ENCODE assay signal across 20 cellular contexts in genomic region chr2:232859385-232859916, GRCh38. TPM values are rescaled to one million over a fixed set of nuclear protein-coding genes. Genes with fewer than 3 reads are reported as not detected.
DNase-seq lines count a peak whose midpoint lies in the region; ATAC-seq, FAIRE-seq and TF ChIP-seq lines count a peak whose summit lies in the region.
"Had no signal": no experiment of that assay in that cellular context is flagged by ENCODE, and none has a peak within 500 bp of the region (broad histone marks: within the 10 kb centered on the region; RNA-seq: fewer than 3 reads in every experiment).

No MANE protein-coding gene starts in this region.

- peaks cover 3% of the 10 kb centered on the region; the same call in 1 of the 2 replicates for H3K4me1 ChIP-seq in IMR-90 (ENCODE audit: control insufficient read depth, insufficient read depth, low read length)
- H3K4me1 ChIP-seq in mesenchymal stem cell (ENCODE audit: control insufficient read depth, insufficient read depth, low read depth, low read length), result peaks cover 25% of the 10 kb centered on the region
- peaks cover 7% of the 10 kb centered on the region for H3K4me1 ChIP-seq in osteoblast (ENCODE audit: insufficient read depth, low read length)
- H3K4me1 ChIP-seq in heart right ventricle, result no peaks in the 10 kb centered on the region
- H3K4me1 ChIP-seq in A673 (ENCODE audit: insufficient read depth, low read length, poor library complexity, severe bottlenecking), result no peaks in the 10 kb centered on the region

- H2BK15ac ChIP-seq in IMR-90 (ENCODE audit: low read depth, low read length) (no peak overlapping the region), mesenchymal stem cell (ENCODE audit: low read depth, poor library complexity, severe bottlenecking) (no peak overlapping the region)

- no peak overlapping the region for H3K56ac ChIP-seq in IMR-90 (ENCODE audit: extremely low read depth, insufficient read depth, low read length)

- H4K5ac ChIP-seq in IMR-90 (ENCODE audit: low read depth, low read length), result no peak overlapping the region

- H3K4me3 ChIP-seq in IMR-90 (ENCODE audit: insufficient read depth, low read depth, low read length) (no peak overlapping the region), bronchial epithelial cell (ENCODE audit: low read depth, low read length) (no peak overlapping the region), mesenchymal stem cell (ENCODE audit: insufficient read depth in 1 of 2, low read depth in 1 of 2, low read length in 2 of 2) (no peak overlapping the region), osteoblast (ENCODE audit: insufficient read depth, low read length) (no peak overlapping the region), heart right ventricle (no peak overlapping the region), A673 (ENCODE audit: low read depth, low read length, poor library complexity, severe bottlenecking) (no peak overlapping the region)
- H3K4me3 ChIP-seq: GM23338, K562 had no signal

- no peaks in the 10 kb centered on the region for H3K9me3 Mint-ChIP-seq in stimulated activated memory B cell treated with anti-CD40 and anti-IgM and Interleukin-4, amounts not matched to agents 10 μg/mL and 1 μg/mL and 100 μg/mL, for 72 hours
- H3K9me3 Mint-ChIP-seq: CD8-positive, alpha-beta memory T cell; GM23338 had no signal

- no peak for TF ChIP-seq RAD21 in IMR-90 (IDR thresholded peaks at IDR 0.05; ENCODE audit: low read length)

- no peak overlapping the region for H3K4me3 Mint-ChIP-seq in stimulated activated memory B cell treated with anti-CD40 and anti-IgM and Interleukin-4, amounts not matched to agents 10 μg/mL and 1 μg/mL and 100 μg/mL, for 72 hours
- H3K4me3 Mint-ChIP-seq: CD8-positive, alpha-beta memory T cell; GM23338 had no signal

- in situ Hi-C loops in IMR-90 (cut with MboI; ENCODE audit: low sequenced_read_pairs), result loop anchor here (10.0 kb wide), 1 partner anchor 195 kb away; no protein-coding TSS in a partner anchor

- H3K4me2 ChIP-seq in IMR-90 (ENCODE audit: low read depth, low read length) (no peak overlapping the region), mesenchymal stem cell (ENCODE audit: low read length, poor library complexity, severe bottlenecking) (no peak overlapping the region), osteoblast (ENCODE audit: insufficient read depth, low read length) (no peak overlapping the region)
- H3K4me2 ChIP-seq: GM23338 had no signal

- peak overlapping the region; percentile 6 for H2AK9ac ChIP-seq in IMR-90 (replicated peaks; ENCODE audit: low read depth, low read length, poor library complexity)

- H4K91ac ChIP-seq in IMR-90 (ENCODE audit: insufficient read depth, low read depth, low read length) (no peak overlapping the region), mesenchymal stem cell (ENCODE audit: low read length) (no peak overlapping the region)

- H2AK5ac ChIP-seq in IMR-90 (ENCODE audit: low read depth, low read length), result no peak overlapping the region
- peak overlapping the region; percentile 80 for H2AK5ac ChIP-seq in mesenchymal stem cell (ENCODE audit: low read length, severe bottlenecking)

- FAIRE-seq in bronchial epithelial cell (lab: Jason Lieb, UNC), result peak; percentile 43
- FAIRE-seq: GM12891, GM18507, K562 had no signal

- POLR2A ChIA-PET in IMR-90 (lab: Charles Lee; ENCODE audit: unreplicated experiment) (no interaction called here), A673 (lab: Charles Lee; ENCODE audit: low non-redundant PET) (no interaction called here)

- no peak overlapping the region for H2BK12ac ChIP-seq in mesenchymal stem cell (ENCODE audit: low read length in 2 of 2)

- no peaks in the 10 kb centered on the region for H3K27me3 Mint-ChIP-seq in stimulated activated memory B cell treated with anti-CD40 and anti-IgM and Interleukin-4, amounts not matched to agents 10 μg/mL and 1 μg/mL and 100 μg/mL, for 72 hours
- H3K27me3 Mint-ChIP-seq: CD8-positive, alpha-beta memory T cell had no signal

- peak overlapping the region; percentile 24 for H3K27ac Mint-ChIP-seq in stimulated activated memory B cell treated with anti-CD40 and anti-IgM and Interleukin-4, amounts not matched to agents 10 μg/mL and 1 μg/mL and 100 μg/mL, for 72 hours
- H3K27ac Mint-ChIP-seq: GM23338 had no signal

- H2BK120ac ChIP-seq in IMR-90 (ENCODE audit: low read depth, low read length) (no peak overlapping the region), mesenchymal stem cell (ENCODE audit: low read depth, low read length) (no peak overlapping the region)

- H3K36me3 ChIP-seq in IMR-90 (ENCODE audit: control insufficient read depth, insufficient read depth, low read length) (peaks cover 31% of the 10 kb centered on the region), bronchial epithelial cell (ENCODE audit: control insufficient read depth, insufficient read depth, low read length) (peaks cover 2% of the 10 kb centered on the region), mesenchymal stem cell (ENCODE audit: control insufficient read depth in 1 of 2, insufficient read depth in 2 of 2, low read depth in 1 of 2, low read length in 2 of 2) (peaks cover 28 to 72% of the 10 kb centered on the region in 2 experiments), osteoblast (ENCODE audit: insufficient read depth, low read length) (peaks cover 43% of the 10 kb centered on the region), heart right ventricle (peaks cover 0 to 74% (median 32%) of the 10 kb centered on the region in 9 donors), A673 (ENCODE audit: insufficient read depth, low read length, poor library complexity, severe bottlenecking) (peaks cover 24% of the 10 kb centered on the region)

- H3K27ac ChIP-seq in IMR-90 (ENCODE audit: insufficient read depth, low read length) (no peak overlapping the region), mesenchymal stem cell (ENCODE audit: low read length, poor library complexity, severe bottlenecking) (no peak overlapping the region), osteoblast (ENCODE audit: low read depth, low read length) (no peak overlapping the region), heart right ventricle (no peak overlapping the region), A673 (ENCODE audit: low read depth, low read length, poor library complexity, severe bottlenecking) (no peak overlapping the region)

- no peak overlapping the region for H3K9ac ChIP-seq in IMR-90 (ENCODE audit: low read depth, low read length)
- H3K9ac ChIP-seq in mesenchymal stem cell (ENCODE audit: low read length), result no peak overlapping the region

- ATAC-seq in IMR-90 (ENCODE audit: low read depth) (no peak), heart right ventricle (no peak)
- ATAC-seq in stimulated activated memory B cell treated with anti-CD40 and anti-IgM and Interleukin-4, amounts not matched to agents 10 μg/mL and 1 μg/mL and 100 μg/mL, for 72 hours, result no peak
- ATAC-seq: GM23338, HCT116, K562 had no signal

- H3K9me3 ChIP-seq in IMR-90 (ENCODE audit: control insufficient read depth, insufficient read depth, low read length) (no peaks in the 10 kb centered on the region; the same call in 1 of the 2 replicates), mesenchymal stem cell (ENCODE audit: control insufficient read depth, low read length) (no peaks in the 10 kb centered on the region), osteoblast (ENCODE audit: low read depth, low read length) (no peaks in the 10 kb centered on the region), heart right ventricle (no peaks in the 10 kb centered on the region), A673 (ENCODE audit: low read depth, low read length, poor library complexity, severe bottlenecking) (no peaks in the 10 kb centered on the region)

- H2BK5ac ChIP-seq in IMR-90 (ENCODE audit: low read depth, low read length, poor library complexity, severe bottlenecking) (no peak overlapping the region), mesenchymal stem cell (ENCODE audit: low read depth, low read length, poor library complexity, severe bottlenecking) (no peak overlapping the region)

- intact Hi-C loops in IMR-90 (cut with micrococcal nuclease), result no loop called here
- intact Hi-C loops in heart right ventricle (cut with DNase I), result loop anchor here in 7 of 10 donors (5.0 to 10.0 kb wide), 6 partner anchors 175 to 395 kb away; partner anchors contain the start of genes ATG16L1 (in 1 of the 7) and NEU2 (in 1 of the 7)
- intact Hi-C loops in A673 (cut with micrococcal nuclease; ENCODE audit: unreplicated experiment), result no loop called here

- H2AFZ ChIP-seq in IMR-90 (replicated peaks; ENCODE audit: low read length, poor library complexity) (no peak overlapping the region), mesenchymal stem cell (ENCODE audit: low read depth, low read length) (no peak overlapping the region), osteoblast (ENCODE audit: low read length) (no peak overlapping the region)
- H2AFZ ChIP-seq: GM23338 had no signal

- WGBS in IMR-90 (ENCODE audit: extremely low coverage in 2 of 2, insufficient read length in 1 of 2), 2 experiments, result 100% methylated on average over 2 of the region's 4 CpGs; no CpG with 5 or more reads in 1 of the 2 experiments
- WGBS in mesenchymal stem cell, result 95% methylated on average over 4 of the region's 4 CpGs
- WGBS in heart right ventricle, 2 donors, result 93 to 95% methylated on average over 4 of the region's 4 CpGs

- no peak overlapping the region for H4K8ac ChIP-seq in IMR-90 (ENCODE audit: low read depth in 2 of 2, low read length in 2 of 2)
- peak overlapping the region; percentile 37 for H4K8ac ChIP-seq in mesenchymal stem cell (ENCODE audit: low read length)

- H3K4ac ChIP-seq in IMR-90 (ENCODE audit: low read depth, low read length) (no peak overlapping the region), mesenchymal stem cell (ENCODE audit: low read depth in 1 of 2, low read length in 2 of 2) (no peak overlapping the region)

- H3K14ac ChIP-seq in IMR-90 (replicated peaks; ENCODE audit: low read depth, low read length) (no peak overlapping the region), mesenchymal stem cell (ENCODE audit: low read length in 2 of 2) (no peak overlapping the region)

- no peak for DNase-seq in IMR-90
- DNase-seq in bronchial epithelial cell (ENCODE audit: low read depth), result no peak
- no peak for DNase-seq in mesenchymal stem cell
- DNase-seq in osteoblast (ENCODE audit: insufficient read length, low spot score, missing footprints), result no peak
- DNase-seq in heart right ventricle, result no peak
- DNase-seq in A673 (ENCODE audit: low spot score), result no peak
- DNase-seq: CD8-positive, alpha-beta memory T cell; GF-D8; NCI-H1417; NCI-H187 treated with DMSO at 0.1 percent for 48 hours; NCI-H446 treated with DMSO at 0.1 percent for 48 hours; NCI-H748 treated with DMSO at 0.1 percent for 48 hours; RPMI8226; SIG-M5 had no signal

- H4K20me1 ChIP-seq in IMR-90 (ENCODE audit: insufficient read depth, low read length) (peaks cover 3% of the 10 kb centered on the region; the same call in 1 of the 2 replicates), osteoblast (ENCODE audit: insufficient read depth, low read length) (peaks cover 3% of the 10 kb centered on the region)

- H3K18ac ChIP-seq in IMR-90 (ENCODE audit: low read depth, low read length) (no peak overlapping the region), mesenchymal stem cell (ENCODE audit: low read depth in 1 of 2, low read length in 2 of 2) (no peak overlapping the region)

- H3K79me1 ChIP-seq in IMR-90 (ENCODE audit: low read depth in 1 of 2, low read length in 2 of 2) (peaks cover 0 to 13% of the 10 kb centered on the region in 2 experiments; a peak in 1 of 4 replicates), mesenchymal stem cell (replicated peaks; ENCODE audit: low read length, poor library complexity, severe bottlenecking) (peaks cover 22% of the 10 kb centered on the region)

- TF ChIP-seq CTCF in IMR-90 (conservative IDR thresholded peaks at IDR 0.05; ENCODE audit: low read depth, low read length) (no peak), bronchial epithelial cell (IDR thresholded peaks at IDR 0.05; ENCODE audit: insufficient read depth, low read length, severe bottlenecking) (no peak), osteoblast (IDR thresholded peaks at IDR 0.05; ENCODE audit: extremely low read depth, low read depth, low read length) (no peak), heart right ventricle (IDR thresholded peaks at IDR 0.05) (no peak), A673 (conservative IDR thresholded peaks at IDR 0.05; ENCODE audit: low read depth, low read length) (no peak)

- CTCF ChIA-PET in IMR-90 (lab: Yijun Ruan, JAX), result interaction anchor here (0.6 kb wide), 1 partner anchor 196 kb away, joined by 3 read pairs; no protein-coding TSS in a partner anchor
- CTCF ChIA-PET in A673 (lab: Charles Lee), result no interaction called here

- no peak overlapping the region for H2BK20ac ChIP-seq in IMR-90 (ENCODE audit: low read depth, low read length)

- BruUV-seq in IMR-90 (replicated peaks; lab: Mats Ljungman, UMichigan), result no TSS peak
- BruUV-seq in A673 (replicated peaks; lab: Mats Ljungman, UMichigan), result no TSS peak

- peaks cover 17% of the 10 kb centered on the region; the same call in 1 of the 2 replicates for H3K9me1 ChIP-seq in IMR-90 (ENCODE audit: insufficient read depth, low read length)

- no peaks in the 10 kb centered on the region for H3K27me3 ChIP-seq in IMR-90 (ENCODE audit: control insufficient read depth, insufficient read depth, low read length)
- H3K27me3 ChIP-seq in bronchial epithelial cell (ENCODE audit: control insufficient read depth, insufficient read depth, low read length), result no peaks in the 10 kb centered on the region
- no peaks in the 10 kb centered on the region for H3K27me3 ChIP-seq in mesenchymal stem cell (ENCODE audit: control insufficient read depth in 1 of 2, insufficient read depth in 1 of 2, low read length in 2 of 2)
- H3K27me3 ChIP-seq in osteoblast (ENCODE audit: insufficient read depth, low read length), result no peaks in the 10 kb centered on the region
- no peaks in the 10 kb centered on the region for H3K27me3 ChIP-seq in heart right ventricle
- no peaks in the 10 kb centered on the region for H3K27me3 ChIP-seq in A673 (replicated peaks; ENCODE audit: insufficient read depth, low read depth, low read length, poor library complexity)

- no peak overlapping the region for H3K23ac ChIP-seq in IMR-90 (ENCODE audit: low read depth, low read length)
- H3K23ac ChIP-seq in mesenchymal stem cell (ENCODE audit: low read length in 2 of 2), result no peak overlapping the region

- H3K36me3 Mint-ChIP-seq in stimulated activated memory B cell treated with anti-CD40 and anti-IgM and Interleukin-4, amounts not matched to agents 10 μg/mL and 1 μg/mL and 100 μg/mL, for 72 hours, result peaks cover 39% of the 10 kb centered on the region

- TF ChIP-seq POLR2A in IMR-90 (IDR thresholded peaks at IDR 0.05; ENCODE audit: low read depth, low read length), result no peak

- H3K79me2 ChIP-seq in osteoblast (ENCODE audit: insufficient read depth, low read length), result no peaks in the 10 kb centered on the region

- dilution Hi-C loops in IMR-90 (cut with HindIII; ENCODE audit: low sequenced_read_pairs, unreplicated experiment), result no loop called here

- H3K4me1 Mint-ChIP-seq in stimulated activated memory B cell treated with anti-CD40 and anti-IgM and Interleukin-4, amounts not matched to agents 10 μg/mL and 1 μg/mL and 100 μg/mL, for 72 hours, result no peaks in the 10 kb centered on the region
- H3K4me1 Mint-ChIP-seq: CD8-positive, alpha-beta memory T cell; GM23338 had no signal

RNA-seq across cellular contexts. Expression of gene SNORC, which starts 10.6 kb away (rescaled TPM):
- total RNA-seq in IMR-90 (2012; rRNA removed), result under 0.01 and 0.28 TPM in 2 replicates
- polyA plus RNA-seq in IMR-90 (2012; rRNA removed), result 0.67 and 0.79 TPM in 2 replicates
- 0.03 and 0.26 TPM in 2 replicates for polyA plus RNA-seq in IMR-90 (2012; cell fraction: cytosol; rRNA removed)
- polyA plus RNA-seq in IMR-90 (2012; cell fraction: nucleus; rRNA removed; ENCODE audit: low replicate concordance), result 5.9 and 8.0 TPM in 2 replicates
- 0.53 and 1.0 TPM in 2 replicates for total RNA-seq in bronchial epithelial cell
- polyA plus RNA-seq in mesenchymal stem cell (2013, experiment 1 of 2), result 0.95 TPM
- 0.90 TPM for polyA plus RNA-seq in mesenchymal stem cell (2013, experiment 2 of 2)
- 0.72 and 0.88 TPM in 2 replicates for total RNA-seq in osteoblast
- 1 to 10 TPM in 4 of 10 donors, under 1 TPM in 6; 0.71 to 1.7 (median 0.94) TPM for total RNA-seq in heart right ventricle
- 1 to 10 TPM in 1 of 2 donors, under 1 TPM in 1; 0.70 to 1.6 TPM for polyA plus RNA-seq in heart right ventricle
- total RNA-seq in A673 (2021), result 4.6 and 4.7 TPM in 2 replicates
- polyA plus RNA-seq: CD8-positive, alpha-beta memory T cell had no signal

Comparison
In these comparisons a context has a peak if more than half of its experiments do, and no peak if none do; other contexts are left out.
1. intact Hi-C loops: an anchor here in heart right ventricle (5.0 to 10.0 kb wide); none called in IMR-90 and A673.